ENCODE assay signal across 9 cellular contexts in the genomic region with DNA sequence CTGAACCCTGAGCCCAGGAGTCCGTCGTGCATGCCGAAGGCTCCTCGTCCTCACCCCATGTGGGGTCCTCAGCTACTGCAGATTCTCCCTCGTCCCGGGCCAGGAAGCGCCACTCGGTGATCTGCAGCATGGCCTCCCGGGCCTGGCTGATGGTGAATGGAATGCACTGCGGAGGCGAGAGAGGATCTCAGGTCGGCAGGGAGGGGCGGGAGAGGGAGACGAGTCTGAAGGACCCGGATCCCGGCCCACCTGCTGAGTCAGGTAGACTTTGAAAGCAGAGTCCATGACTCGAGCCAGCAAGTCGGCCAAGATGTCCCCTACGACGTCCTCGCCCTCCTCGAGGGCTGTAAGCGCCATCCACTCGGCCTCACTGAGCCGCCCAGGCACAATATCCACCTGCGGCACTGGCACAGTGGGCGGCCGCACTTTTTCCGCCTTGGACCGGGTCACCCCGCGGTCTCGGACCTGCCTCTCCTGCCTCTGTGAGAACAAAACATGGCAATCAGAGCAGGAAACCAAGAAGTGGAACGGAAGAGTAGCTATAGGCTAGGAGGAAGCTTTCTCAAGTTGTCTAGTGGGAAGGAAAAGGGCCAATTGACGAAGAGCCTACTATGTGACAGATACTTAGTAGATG. TPM values are rescaled to one million over a fixed set of nuclear protein-coding genes. Genes with fewer than 3 reads are reported as not detected.
DNase-seq lines count a peak whose midpoint lies in the region; ATAC-seq and TF ChIP-seq lines count a peak whose summit lies in the region.
"Had no signal": no experiment of that assay in that cellular context is flagged by ENCODE, and none has a peak within 500 bp of the region (broad histone marks: within the 10 kb centered on the region; RNA-seq: fewer than 3 reads in every experiment).

No MANE protein-coding gene starts in this region.

- no peak overlapping the region for H3K18ac ChIP-seq in trophoblast cell (ENCODE audit: low read length)

- H2BK5ac ChIP-seq in trophoblast cell (ENCODE audit: low read depth, low read length, poor library complexity), result no peak overlapping the region

- H2AFZ ChIP-seq in trophoblast cell (ENCODE audit: insufficient read depth, low read length, poor library complexity), result no peak overlapping the region

- no peak overlapping the region for H2AK5ac ChIP-seq in trophoblast cell (ENCODE audit: low read length)

- ATAC-seq in heart right ventricle (peak in 4 of 8 donors; percentile 4 to 11 (median 7)), left ventricle myocardium superior (no peak), aorta (ENCODE audit: low FRiP score) (no peak), GM18907 (IDR thresholded peaks at IDR 0.05; ENCODE audit: unreplicated experiment) (no peak)

- peak overlapping the region in 6 of 10 donors; percentile 27 to 74 (median 63) for H3K27ac ChIP-seq in heart right ventricle
- no peak overlapping the region for H3K27ac ChIP-seq in aorta (ENCODE audit: low read depth in 1 of 2, low read length in 2 of 2)
- no peak overlapping the region for H3K27ac ChIP-seq in trophoblast cell (ENCODE audit: low read depth, low read length)

- DNase-seq in heart right ventricle (no peak), left ventricle myocardium superior (no peak), choroid plexus epithelial cell (ENCODE audit: low read depth) (no peak), aorta (peak; percentile 56 to 77), HK-2 (ENCODE audit: unreplicated experiment) (no peak), trophoblast cell (no peak)

- H3K4me1 ChIP-seq in heart right ventricle (peaks cover 8 to 53% (median 46%) of the 10 kb centered on the region in 9 donors), mucosa of stomach (ENCODE audit: control insufficient read depth, insufficient read depth, low read length) (peaks cover 34% of the 10 kb centered on the region), aorta (ENCODE audit: control insufficient read depth in 1 of 2, insufficient read depth in 2 of 2, low read length in 2 of 2) (no peaks in the 10 kb centered on the region), trophoblast cell (ENCODE audit: control insufficient read depth in 1 of 2, insufficient read depth in 2 of 2, low read length in 2 of 2) (peaks cover 5% of the 10 kb centered on the region in 2 experiments)

- no peak overlapping the region for H3K23ac ChIP-seq in trophoblast cell (ENCODE audit: low read length)

- H3K27me3 ChIP-seq in heart right ventricle (peaks cover 0 to 28% (median 0%) of the 10 kb centered on the region in 7 donors), mucosa of stomach (ENCODE audit: control insufficient read depth, insufficient read depth, low read length) (peaks cover 10% of the 10 kb centered on the region), aorta (ENCODE audit: control insufficient read depth in 1 of 2, insufficient read depth in 2 of 2, low read length in 1 of 2) (no peaks in the 10 kb centered on the region), trophoblast cell (ENCODE audit: insufficient read depth, low read length) (no peaks in the 10 kb centered on the region)

- intact Hi-C loops in heart right ventricle (cut with DNase I) (loop anchor here in 1 of 10 donors (5.0 kb wide), 1 partner anchor 56 kb away; the partner anchor contains the start of gene MRPL53), left ventricle myocardium superior (cut with micrococcal nuclease) (no loop called here), aorta (cut with DNase I) (no loop called here)

- H3K4ac ChIP-seq in trophoblast cell (ENCODE audit: low read depth, low read length), result no peak overlapping the region

- TF ChIP-seq CTCF in heart right ventricle (IDR thresholded peaks at IDR 0.05) (no peak), choroid plexus epithelial cell (conservative IDR thresholded peaks at IDR 0.05; ENCODE audit: low read depth, low read length) (no peak)

- H4K12ac ChIP-seq in trophoblast cell (ENCODE audit: low read depth, low read length), result no peak overlapping the region

- 51 to 60% methylated on average over 35 of the region's 35 CpGs for WGBS in heart right ventricle, 2 donors
- 59 to 62% methylated on average over 35 of the region's 35 CpGs for WGBS in aorta, 2 donors
- no CpG with 5 or more reads among the region's 35 CpGs for WGBS in trophoblast cell (ENCODE audit: extremely low coverage, insufficient coverage, insufficient read length)

- no peaks in the 10 kb centered on the region for H3K9me3 ChIP-seq in heart right ventricle
- no peaks in the 10 kb centered on the region for H3K9me3 ChIP-seq in mucosa of stomach (ENCODE audit: control insufficient read depth, low read length)
- H3K9me3 ChIP-seq in aorta (ENCODE audit: control insufficient read depth, low read length), result no peaks in the 10 kb centered on the region
- H3K9me3 ChIP-seq in trophoblast cell (ENCODE audit: insufficient read depth, low read depth, low read length), result peaks cover 4% of the 10 kb centered on the region

- H2BK120ac ChIP-seq in trophoblast cell (ENCODE audit: insufficient read depth, low read length, poor library complexity), result no peak overlapping the region

- H3K79me1 ChIP-seq in trophoblast cell (ENCODE audit: low read length), result peaks cover 2% of the 10 kb centered on the region

- no peak overlapping the region for H4K8ac ChIP-seq in trophoblast cell (ENCODE audit: low read depth, low read length)

- H3K36me3 ChIP-seq in heart right ventricle (no peaks in the 10 kb centered on the region), mucosa of stomach (ENCODE audit: control insufficient read depth, insufficient read depth, low read length) (no peaks in the 10 kb centered on the region), aorta (ENCODE audit: control insufficient read depth in 1 of 2, insufficient read depth in 2 of 2, low read length in 1 of 2) (no peaks in the 10 kb centered on the region), trophoblast cell (ENCODE audit: control insufficient read depth in 1 of 2, insufficient read depth in 2 of 2, low read length in 2 of 2) (no peaks in the 10 kb centered on the region)

- H3K14ac ChIP-seq in trophoblast cell (ENCODE audit: low read length), result no peak overlapping the region

- H3K4me3 ChIP-seq in heart right ventricle (peak overlapping the region in 9 of 10 donors; percentile 47 to 72 (median 65)), choroid plexus epithelial cell (ENCODE audit: low read depth, low read length) (peak overlapping the region; percentile 62), mucosa of stomach (ENCODE audit: low read length) (peak overlapping the region; percentile 27), aorta (ENCODE audit: low read length in 2 of 2) (peak overlapping the region in 1 of 2 donors; percentile 48), trophoblast cell (ENCODE audit: low read depth, low read length) (no peak overlapping the region)
- H3K4me3 ChIP-seq: smooth muscle cell had no signal

- H3K9ac ChIP-seq in mucosa of stomach (ENCODE audit: low read length) (peak overlapping the region; percentile 76), trophoblast cell (ENCODE audit: low read length) (no peak overlapping the region)

- no peak overlapping the region for H3K4me2 ChIP-seq in trophoblast cell (ENCODE audit: low read length)
- H3K4me2 ChIP-seq: smooth muscle cell had no signal

- H4K91ac ChIP-seq in trophoblast cell (ENCODE audit: low read depth, low read length), result no peak overlapping the region

- H2BK12ac ChIP-seq in trophoblast cell (ENCODE audit: low read length), result no peak overlapping the region

- no peaks in the 10 kb centered on the region for H3K79me2 ChIP-seq in trophoblast cell (ENCODE audit: control insufficient read depth, insufficient read depth, low read length, poor library complexity)

RNA-seq across cellular contexts. Expression of gene C2orf81, which starts 5.5 kb away (rescaled TPM):
- total RNA-seq in heart right ventricle (1 to 10 TPM in 5 of 10 donors, under 1 TPM in 5; 0.52 to 1.7 (median 0.99) TPM), left ventricle myocardium superior (0.79 TPM), aorta (1 to 10 TPM; 1.4 to 3.1 TPM)
- polyA plus RNA-seq in heart right ventricle (1 to 10 TPM; 1.2 to 1.3 TPM), aorta (1 to 10 TPM; 1.3 to 4.5 TPM)
- 0.29 and 0.31 TPM in 2 replicates for polyA plus RNA-seq in trophoblast cell (2013)

RNA-seq across cellular contexts. Expression of gene WDR54, which starts 5.7 kb away (rescaled TPM):
- total RNA-seq in heart right ventricle (1 to 10 TPM; 1.1 to 6.7 (median 2.4) TPM), left ventricle myocardium superior (4.4 TPM), aorta (10 to 100 TPM in 1 of 2 donors, 1 to 10 TPM in 1; 6.3 to 10.2 TPM)
- polyA plus RNA-seq in heart right ventricle (1 to 10 TPM; 2.9 to 8.7 TPM), aorta (10 to 100 TPM in 1 of 2 donors, 1 to 10 TPM in 1; 6.5 to 19.9 TPM)
- polyA plus RNA-seq in trophoblast cell (2013), result 4.7 TPM in 2 replicates

RNA-seq across cellular contexts. Expression of gene RTKN, which starts 25.9 kb away (rescaled TPM):
- total RNA-seq in heart right ventricle (10 to 100 TPM in 8 of 10 donors, 1 to 10 TPM in 2; 9.3 to 23.4 (median 14.9) TPM), left ventricle myocardium superior (21.4 TPM), aorta (10 to 100 TPM; 11.7 to 27.7 TPM)
- polyA plus RNA-seq in heart right ventricle (10 to 100 TPM; 25.5 to 33.9 TPM), aorta (10 to 100 TPM; 10.3 to 19.5 TPM)
- polyA plus RNA-seq in trophoblast cell (2013), result 44.2 and 46.2 TPM in 2 replicates

RNA-seq across cellular contexts. Expression of gene DCTN1, which starts 35.8 kb away (rescaled TPM):
- total RNA-seq in heart right ventricle (100 to 1,000 TPM; 140 to 285 (median 195) TPM), left ventricle myocardium superior (177 TPM), aorta (100 to 1,000 TPM; 141 to 158 TPM)
- polyA plus RNA-seq in heart right ventricle (100 to 1,000 TPM; 123 to 168 TPM), aorta (100 to 1,000 TPM in 1 of 2 donors, 10 to 100 TPM in 1; 73.8 to 106 TPM)
- polyA plus RNA-seq in trophoblast cell (2013), result 155 and 165 TPM in 2 replicates

RNA-seq across cellular contexts. Expression of gene INO80B, which starts 39.0 kb away (rescaled TPM):
- 10 to 100 TPM in 9 of 10 donors, 1 to 10 TPM in 1; 8.9 to 22.0 (median 19.4) TPM for total RNA-seq in heart right ventricle
- polyA plus RNA-seq in heart right ventricle, result 10 to 100 TPM; 29.6 to 40.7 TPM
- total RNA-seq in left ventricle myocardium superior, result 16.4 TPM
- total RNA-seq in aorta, result 10 to 100 TPM; 29.3 to 38.2 TPM
- 10 to 100 TPM; 18.2 to 60.9 TPM for polyA plus RNA-seq in aorta
- 22.8 and 23.3 TPM in 2 replicates for polyA plus RNA-seq in trophoblast cell (2013)

Comparison
In these comparisons a context has a peak if more than half of its experiments do, and no peak if none do; other contexts are left out.
1. DNase-seq: peak in aorta (2 of 2); none in heart right ventricle (0 of 2), left ventricle myocardium superior (single experiment), choroid plexus epithelial cell (single experiment), HK-2 (single experiment) and trophoblast cell (0 of 2).
2. H3K27ac ChIP-seq: peak in heart right ventricle (6 of 10); none in aorta (0 of 2) and trophoblast cell (single experiment).